ENCODE assay signal across 14 cellular contexts in genomic region chr14:20801726-20802125, GRCh38. TPM values are rescaled to one million over a fixed set of nuclear protein-coding genes. Genes with fewer than 3 reads are reported as not detected.
DNase-seq lines count a peak whose midpoint lies in the region; ATAC-seq, FAIRE-seq and TF ChIP-seq lines count a peak whose summit lies in the region.
"Had no signal": no experiment of that assay in that cellular context is flagged by ENCODE, and none has a peak within 500 bp of the region (broad histone marks: within the 10 kb centered on the region; RNA-seq: fewer than 3 reads in every experiment).

No MANE protein-coding gene starts in this region.

- POLR2A ChIA-PET in A549 (lab: Yijun Ruan, JAX), result no interaction called here

- in situ Hi-C loops in T47D (cut with HindIII; ENCODE audit: low pct_unique_long_range_greater_than_20kb, low sequenced_read_pairs), result no loop called here

- 43% methylated on average over 9 of the region's 9 CpGs for WGBS in A549 (ENCODE audit: missing lambda C conversion rate)

- H3K27ac ChIP-seq in A549, result no peak overlapping the region
- H3K27ac ChIP-seq: SK-N-MC had no signal

- CTCF ChIA-PET in A549 (lab: Yijun Ruan, JAX), result no interaction called here

- no peak for TF ChIP-seq RAD21 in A549 (conservative IDR thresholded peaks at IDR 0.05 in 1 of 2, IDR thresholded peaks at IDR 0.05 in 1 of 2)

- H3K4me3 ChIP-seq in A549, result no peak overlapping the region
- H3K4me3 ChIP-seq: SK-N-MC had no signal

- no peak for TF ChIP-seq EP300 in A549 (IDR thresholded peaks at IDR 0.05)

- intact Hi-C loops in left colon (cut with DNase I, micrococcal nuclease), result no loop called here

- H3K4me2 ChIP-seq in A549, result no peak overlapping the region

- ATAC-seq in A549 (peak; percentile 51 to 69; a peak in 4 of 6 replicates), left colon (peak; percentile 74)
- ATAC-seq: activated T-helper 17 cell treated with anti-CD3 and anti-CD28 coated beads, Interleukin-2, amount 50 U/mL, for 72 hours had no signal

- H3K9me3 ChIP-seq in A549, result no peaks in the 10 kb centered on the region

- DNase-seq in A549 (ENCODE audit: low read depth in 1 of 2, low spot score in 1 of 2) (no peak), T47D (ENCODE audit: low read depth in 1 of 2, low spot score in 1 of 2) (peak; percentile 25 to 71), left colon (peak; percentile 43 to 53), putamen (ENCODE audit: low spot score) (peak; percentile 57), COLO668 (lab: John Stamatoyannopoulos, UW; ENCODE audit: unreplicated experiment) (no peak), NCI-H146 (lab: John Stamatoyannopoulos, UW) (no peak)
- DNase-seq in activated CD4-positive, alpha-beta T cell treated with anti-CD3 and anti-CD28 coated beads for 4 hours, result no peak
- DNase-seq in stimulated activated CD4-positive, alpha-beta T cell treated with anti-CD3 and anti-CD28 coated beads, Interleukin-2, amount 100 ng/mL, for 48 hours, result no peak
- DNase-seq: cerebellar nuclear complex, foreskin fibroblast, NCI-H1092 treated with DMSO at 0.1 percent for 48 hours had no signal

- 0 out of 3 replicates have a peak, but pooled peaks cover 5% of the 10 kb centered on the region for H3K4me1 ChIP-seq in A549

- TF ChIP-seq CTCF in A549 (IDR thresholded peaks at IDR 0.05), result no peak

- TF ChIP-seq POLR2A in A549 (IDR thresholded peaks at IDR 0.05; ENCODE audit: low read length), result no peak

- FAIRE-seq in A549 (lab: Jason Lieb, UNC), result no peak

TF ChIP-seq in A549, 52 proteins besides CTCF, POLR2A, EP300 and RAD21:
- TF ChIP-seq JUNB (IDR thresholded peaks at IDR 0.05) (no peak), HOXB5 (CRISPR knock-in tag; IDR thresholded peaks at IDR 0.05) (no peak), HEYL (CRISPR knock-in tag; IDR thresholded peaks at IDR 0.05) (no peak), NPAS2 (CRISPR knock-in tag; IDR thresholded peaks at IDR 0.05; ENCODE audit: borderline replicate concordance) (no peak), SMC3 (IDR thresholded peaks at IDR 0.05) (no peak), CHD4 (IDR thresholded peaks at IDR 0.05; ENCODE audit: borderline replicate concordance) (no peak), FOSL2 (IDR thresholded peaks at IDR 0.05) (no peak), FOSL2 (CRISPR knock-in tag; IDR thresholded peaks at IDR 0.05) (no peak), FOXS1 (CRISPR knock-in tag; IDR thresholded peaks at IDR 0.05) (no peak), RFX5 (IDR thresholded peaks at IDR 0.05) (no peak), HOXA7 (CRISPR knock-in tag; IDR thresholded peaks at IDR 0.05) (no peak), RCOR1 (IDR thresholded peaks at IDR 0.05; ENCODE audit: low read depth, low read length) (no peak), CHD2 (IDR thresholded peaks at IDR 0.05; ENCODE audit: low read length, partially characterized antibody) (no peak), USF2 (IDR thresholded peaks at IDR 0.05) (no peak), KDM5A (IDR thresholded peaks at IDR 0.05) (no peak), ZNF302 (CRISPR knock-in tag; IDR thresholded peaks at IDR 0.05) (no peak)
- TF ChIP-seq, protein P1, sequence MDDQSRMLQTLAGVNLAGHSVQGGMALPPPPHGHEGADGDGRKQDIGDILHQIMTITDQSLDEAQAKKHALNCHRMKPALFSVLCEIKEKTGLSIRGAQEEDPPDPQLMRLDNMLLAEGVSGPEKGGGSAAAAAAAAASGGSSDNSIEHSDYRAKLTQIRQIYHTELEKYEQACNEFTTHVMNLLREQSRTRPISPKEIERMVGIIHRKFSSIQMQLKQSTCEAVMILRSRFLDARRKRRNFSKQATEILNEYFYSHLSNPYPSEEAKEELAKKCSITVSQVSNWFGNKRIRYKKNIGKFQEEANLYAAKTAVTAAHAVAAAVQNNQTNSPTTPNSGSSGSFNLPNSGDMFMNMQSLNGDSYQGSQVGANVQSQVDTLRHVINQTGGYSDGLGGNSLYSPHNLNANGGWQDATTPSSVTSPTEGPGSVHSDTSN (IDR thresholded peaks at IDR 0.05), result no peak
- TF ChIP-seq, protein P2, sequence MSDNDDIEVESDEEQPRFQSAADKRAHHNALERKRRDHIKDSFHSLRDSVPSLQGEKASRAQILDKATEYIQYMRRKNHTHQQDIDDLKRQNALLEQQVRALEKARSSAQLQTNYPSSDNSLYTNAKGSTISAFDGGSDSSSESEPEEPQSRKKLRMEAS (IDR thresholded peaks at IDR 0.05), result no peak

RNA-seq across cellular contexts. Expression of gene RNASE1, which starts 0.9 kb away (rescaled TPM):
- polyA plus RNA-seq in A549 (2011; rRNA removed) (0.98 and 1.1 TPM in 2 replicates), A549 (2017; fragmentation: RNase III; extraction: RNeasy Plus Mini Kit Qiagen cat#74134 plus additional on column Dnase treatment) (0.13 to 0.55 TPM (median 0.16 TPM) in 3 replicates)
- 0.54 and 0.57 TPM in 2 replicates for polyA plus RNA-seq in A549 (2012; cell fraction: cytosol; rRNA removed)
- polyA plus RNA-seq in A549 (2012; cell fraction: nucleus; rRNA removed), result 0.26 and 0.66 TPM in 2 replicates
- 0.19 and 2.5 TPM in 2 replicates for polyA minus RNA-seq in A549 (2011; rRNA and poly(A)+ RNA removed)
- total RNA-seq in left colon, result 100 to 1,000 TPM; 124 to 420 TPM

RNA-seq across cellular contexts. Expression of gene RNASE6, which starts 20.7 kb away (rescaled TPM):
- polyA plus RNA-seq in A549 (2011; rRNA removed) (not detected in 2 replicates), A549 (2017; fragmentation: RNase III; extraction: RNeasy Plus Mini Kit Qiagen cat#74134 plus additional on column Dnase treatment) (not detected in 3 replicates)
- polyA plus RNA-seq in A549 (2012; cell fraction: cytosol; rRNA removed), result not detected in 2 replicates
- polyA plus RNA-seq in A549 (2012; cell fraction: nucleus; rRNA removed), result not detected in 2 replicates
- not detected in 2 replicates for polyA minus RNA-seq in A549 (2011; rRNA and poly(A)+ RNA removed)
- 10 to 100 TPM in 1 of 2 donors, 1 to 10 TPM in 1; 3.2 to 11.8 TPM for total RNA-seq in left colon

RNA-seq across cellular contexts. Expression of gene EDDM3B, which starts 33.5 kb away (rescaled TPM):
- not detected in 2 replicates for polyA plus RNA-seq in A549 (2011; rRNA removed)
- not detected in 2 replicates for polyA plus RNA-seq in A549 (2012; cell fraction: cytosol; rRNA removed)
- not detected in 2 replicates for polyA plus RNA-seq in A549 (2012; cell fraction: nucleus; rRNA removed)
- not detected in 3 replicates for polyA plus RNA-seq in A549 (2017; fragmentation: RNase III; extraction: RNeasy Plus Mini Kit Qiagen cat#74134 plus additional on column Dnase treatment)
- not detected in 2 replicates for polyA minus RNA-seq in A549 (2011; rRNA and poly(A)+ RNA removed)
- not detected for total RNA-seq in left colon
- total RNA-seq: activated T-helper 17 cell treated with anti-CD3 and anti-CD28 coated beads, Interleukin-2, amount 50 U/mL, for 72 hours; liver had no signal
- polyA plus RNA-seq: liver had no signal

RNA-seq across cellular contexts. Expression of gene EDDM3A, which starts 56.0 kb away (rescaled TPM):
- polyA plus RNA-seq in A549 (2011; rRNA removed), result not detected in 2 replicates
- not detected in 2 replicates for polyA plus RNA-seq in A549 (2012; cell fraction: cytosol; rRNA removed)
- not detected in 2 replicates for polyA plus RNA-seq in A549 (2012; cell fraction: nucleus; rRNA removed)
- not detected in 3 replicates for polyA plus RNA-seq in A549 (2017; fragmentation: RNase III; extraction: RNeasy Plus Mini Kit Qiagen cat#74134 plus additional on column Dnase treatment)
- polyA minus RNA-seq in A549 (2011; rRNA and poly(A)+ RNA removed), result not detected in 2 replicates
- not detected for total RNA-seq in left colon
- total RNA-seq: activated T-helper 17 cell treated with anti-CD3 and anti-CD28 coated beads, Interleukin-2, amount 50 U/mL, for 72 hours; liver had no signal
- polyA plus RNA-seq: liver had no signal

Comparison
In these comparisons a context has a peak if more than half of its experiments do, and no peak if none do; other contexts are left out.
1. DNase-seq: peak in T47D (2 of 2), left colon (2 of 2) and putamen (single experiment); none in A549 (0 of 2), activated CD4-positive, alpha-beta T cell treated with anti-CD3 and anti-CD28 coated beads for 4 hours (0 of 2), COLO668 (single experiment), NCI-H146 (single experiment) and stimulated activated CD4-positive, alpha-beta T cell treated with anti-CD3 and anti-CD28 coated beads, Interleukin-2, amount 100 ng/mL, for 48 hours (0 of 2).